Comparison of ENCODE assay signal across 8 cellular contexts in genomic region chr7:156969972-156970420, GRCh38. TPM values are rescaled to one million over a fixed set of nuclear protein-coding genes. Genes with fewer than 3 reads are reported as not detected.
DNase-seq lines count a peak whose midpoint lies in the region; ATAC-seq and TF ChIP-seq lines count a peak whose summit lies in the region.

No MANE protein-coding gene starts in this region.

- in situ Hi-C loops in G401 (cut with HindIII; ENCODE audit: low sequenced_read_pairs), result no loop called here

- peaks cover 11 to 73% of the 10 kb centered on the region in 2 donors for H3K36me3 ChIP-seq in psoas muscle (ENCODE audit: insufficient read depth in 1 of 2, low read depth in 1 of 2)

- peak overlapping the region; percentile 79 for H3K27ac ChIP-seq in psoas muscle

- peak; percentile 48 for TF ChIP-seq CTCF in psoas muscle (IDR thresholded peaks at IDR 0.05)

- DNase-seq in DMS79 treated with DMSO at 0.1 percent for 48 hours (lab: John Stamatoyannopoulos, UW) (peak; percentile 14), DMS79 (lab: John Stamatoyannopoulos, UW) (no peak), NCI-H1694 (lab: John Stamatoyannopoulos, UW) (peak; percentile 41), cerebellar cortex (ENCODE audit: low spot score) (peak; percentile 24), psoas muscle (no peak), G401 (ENCODE audit: low spot score) (no peak), ureter (ENCODE audit: low spot score) (no peak)

- ATAC-seq in psoas muscle (peak; percentile 60 to 94 (median 82)), HG02852 (IDR thresholded peaks at IDR 0.05; ENCODE audit: unreplicated experiment) (no peak)

- WGBS in psoas muscle, 3 donors, result 24 to 38% (median 27%) methylated on average over 3 of the region's 3 CpGs

- intact Hi-C loops in psoas muscle (cut with DNase I), result loop anchor here in 1 of 2 donors (5.0 kb wide), 2 partner anchors 172 to 367 kb away; partner anchors contain the start of gene DNAJB6

- peaks cover 23% of the 10 kb centered on the region for H3K4me1 ChIP-seq in psoas muscle

- no peak overlapping the region for H3K4me3 ChIP-seq in psoas muscle

- H3K9me3 ChIP-seq in psoas muscle, result no peaks in the 10 kb centered on the region

- H3K27me3 ChIP-seq in psoas muscle (ENCODE audit: insufficient read depth in 3 of 3, low read length in 2 of 3), result no peaks in the 10 kb centered on the region

RNA-seq across cellular contexts. Expression of gene NOM1, which starts 20.5 kb away (rescaled TPM):
- total RNA-seq in psoas muscle (10 to 100 TPM; 14.0 to 20.5 (median 16.7) TPM), ureter (35.8 TPM)
- 10 to 100 TPM in 2 of 3 donors, 1 to 10 TPM in 1; 8.2 to 17.8 (median 14.7) TPM for polyA plus RNA-seq in psoas muscle
- total RNA-seq in G401 (2014; rRNA removed; shearing (Covaris generic)), result 10.8 and 14.2 TPM in 2 replicates

RNA-seq across cellular contexts. Expression of gene MNX1, which starts 40.5 kb away (rescaled TPM):
- total RNA-seq in psoas muscle (not detected), ureter (not detected)
- polyA plus RNA-seq in psoas muscle, result not detected
- 1.0 and 1.6 TPM in 2 replicates for total RNA-seq in G401 (2014; rRNA removed; shearing (Covaris generic))

Comparison
In these comparisons a context has a peak if more than half of its experiments do, and no peak if none do; other contexts are left out.
1. DNase-seq: peak in DMS79 treated with DMSO at 0.1 percent for 48 hours (single experiment), NCI-H1694 (single experiment) and cerebellar cortex (single experiment); none in DMS79 (single experiment), psoas muscle (0 of 2), G401 (single experiment) and ureter (single experiment).